In genomic region chr11:86247608-86248007, GRCh38 we compare ENCODE assay signal across 12 cellular contexts. TPM values are rescaled to one million over a fixed set of nuclear protein-coding genes. Genes with fewer than 3 reads are reported as not detected.
DNase-seq lines count a peak whose midpoint lies in the region; ATAC-seq, FAIRE-seq and TF ChIP-seq lines count a peak whose summit lies in the region.
"Had no signal": no experiment of that assay in that cellular context is flagged by ENCODE, and none has a peak within 500 bp of the region (broad histone marks: within the 10 kb centered on the region; RNA-seq: fewer than 3 reads in every experiment).

No MANE protein-coding gene starts in this region.

- intact Hi-C loops in HepG2 (cut with micrococcal nuclease; ENCODE audit: unreplicated experiment) (no loop called here), right lobe of liver (cut with DNase I) (no loop called here), mammary epithelial cell (cut with micrococcal nuclease) (no loop called here)

- no peaks in the 10 kb centered on the region for H3K27me3 Mint-ChIP-seq in type B pancreatic cell

- no TSS peak for BruUV-seq in HepG2 (replicated peaks; lab: Mats Ljungman, UMichigan)
- no TSS peak for BruUV-seq in mammary epithelial cell (replicated peaks; lab: Mats Ljungman, UMichigan)

- H3K4me1 Mint-ChIP-seq in type B pancreatic cell (ENCODE audit: unreplicated experiment): peaks cover 44% of the 10 kb centered on the region

- H3K9ac ChIP-seq in HepG2 (ENCODE audit: insufficient read depth, low read depth, low read length) (0 out of 2 replicates have a peak overlapping the region, but pooled peaks have one; percentile 6), mammary epithelial cell (ENCODE audit: insufficient read depth, low read length) (no peak overlapping the region)

- H3K27ac Mint-ChIP-seq in type B pancreatic cell: no peak overlapping the region

- in situ Hi-C loops in HepG2 (cut with HindIII; ENCODE audit: extremely low pct_ligation_motif_present, low pct_unique_long_range_greater_than_20kb): no loop called here
- in situ Hi-C loops in mammary epithelial cell (cut with MboI; ENCODE audit: low sequenced_read_pairs in 2 of 2): no loop called here

- H4K20me1 ChIP-seq in HepG2 (ENCODE audit: insufficient read depth, low read length) (0 out of 2 replicates have a peak, but pooled peaks cover 5% of the 10 kb centered on the region), mammary epithelial cell (ENCODE audit: insufficient read depth, low read length) (no peaks in the 10 kb centered on the region)

- H3K9me3 ChIP-seq in HepG2 (ENCODE audit: low read length) (no peaks in the 10 kb centered on the region), right lobe of liver (no peaks in the 10 kb centered on the region), mammary epithelial cell (replicated peaks; ENCODE audit: insufficient read depth, low read length) (no peaks in the 10 kb centered on the region)
- H3K9me3 ChIP-seq: gastroesophageal sphincter, right atrium auricular region, vagina had no signal

- TF ChIP-seq CTCF in HepG2 (CRISPR knock-in tag; IDR thresholded peaks at IDR 0.05) (no peak), right lobe of liver (IDR thresholded peaks at IDR 0.05) (no peak), mammary epithelial cell (conservative IDR thresholded peaks at IDR 0.05 in 1 of 2, IDR thresholded peaks at IDR 0.05 in 1 of 2; ENCODE audit: extremely low read depth in 1 of 2, insufficient read depth in 1 of 2, low read depth in 1 of 2, low read length in 2 of 2) (no peak), type B pancreatic cell (conservative IDR thresholded peaks at IDR 0.05) (no peak)

- H3K4me3 ChIP-seq in HepG2 (replicated peaks in 1 of 3; ENCODE audit: insufficient read depth in 1 of 3, low read depth in 2 of 3, low read length in 3 of 3): peak overlapping the region in 2 of 3 experiments; percentile 35 to 96; a peak in 2 of 6 replicates
- no peak overlapping the region for H3K4me3 ChIP-seq in right lobe of liver
- peak overlapping the region in 1 of 3 experiments; percentile 95 for H3K4me3 ChIP-seq in mammary epithelial cell (replicated peaks in 1 of 3; ENCODE audit: insufficient read depth in 1 of 3, low read depth in 2 of 3, low read length in 3 of 3)
- H3K4me3 ChIP-seq: gastroesophageal sphincter, right atrium auricular region had no signal

- TF ChIP-seq RAD21 in HepG2 (CRISPR knock-in tag; IDR thresholded peaks at IDR 0.05): no peak

- TF ChIP-seq POLR2A in HepG2 (IDR thresholded peaks at IDR 0.05; ENCODE audit: insufficient read depth in 1 of 2, low read depth in 2 of 2, low read length in 2 of 2): no peak
- no peak for TF ChIP-seq POLR2A in right lobe of liver (IDR thresholded peaks at IDR 0.05)

- WGBS in HepG2 (ENCODE audit: low lambda C conversion rate): 89% methylated on average over 1 of the region's 1 CpG
- 90% methylated on average over 1 of the region's 1 CpG for WGBS in right lobe of liver (ENCODE audit: insufficient coverage, low coverage, low lambda C conversion rate, missing lambda C conversion rate)
- WGBS in mammary epithelial cell (ENCODE audit: low coverage, missing lambda C conversion rate): 62% methylated on average over 1 of the region's 1 CpG

- DNase-seq in HepG2 (ENCODE audit: low spot score): no peak
- DNase-seq in right lobe of liver: no peak
- peak; percentile 75 for DNase-seq in NCI-H69 (lab: John Stamatoyannopoulos, UW)
- DNase-seq in mammary epithelial cell: peak; percentile 41
- no peak for DNase-seq in type B pancreatic cell (ENCODE audit: extremely low spot score, unreplicated experiment)
- DNase-seq in DMS79 (lab: John Stamatoyannopoulos, UW): no peak
- DNase-seq: NCI-H446 treated with DMSO at 0.1 percent for 48 hours had no signal

- H3K4me1 ChIP-seq in HepG2 (ENCODE audit: insufficient read depth, low read length) (peaks cover 48% of the 10 kb centered on the region), right lobe of liver (peaks cover 0 to 14% (median 4%) of the 10 kb centered on the region in 4 donors), mammary epithelial cell (ENCODE audit: insufficient read depth, low read length) (peaks cover 21% of the 10 kb centered on the region)

- H2AFZ ChIP-seq in HepG2 (ENCODE audit: low read length) (no peak overlapping the region), mammary epithelial cell (ENCODE audit: low read depth, low read length) (no peak overlapping the region)

- H3K4me3 Mint-ChIP-seq in type B pancreatic cell: peak overlapping the region; percentile 65

- CTCF ChIA-PET in HepG2 (lab: Yijun Ruan, JAX; ENCODE audit: low intra/inter-chr PET ratio, low total read pairs) (no interaction called here), mammary epithelial cell (lab: Charles Lee; ENCODE audit: low non-redundant PET) (no interaction called here)

- peak overlapping the region; percentile 77 for H3K4me2 ChIP-seq in HepG2 (ENCODE audit: low read depth, low read length)
- H3K4me2 ChIP-seq in mammary epithelial cell (ENCODE audit: insufficient read depth, low read depth, low read length): peak overlapping the region; percentile 82

- H3K27me3 ChIP-seq in HepG2 (ENCODE audit: control insufficient read depth in 1 of 2, insufficient read depth in 2 of 2, low read length in 2 of 2): no peaks in the 10 kb centered on the region; a peak in 2 of 5 replicates
- H3K27me3 ChIP-seq in right lobe of liver: no peaks in the 10 kb centered on the region
- no peaks in the 10 kb centered on the region for H3K27me3 ChIP-seq in mammary epithelial cell (ENCODE audit: insufficient read depth, low read length)
- H3K27me3 ChIP-seq: gastroesophageal sphincter, right atrium auricular region, vagina had no signal

- no peak for TF ChIP-seq EP300 in HepG2 (IDR thresholded peaks at IDR 0.05; ENCODE audit: low read depth in 2 of 2, low read length in 2 of 2)
- TF ChIP-seq EP300 in HepG2 (CRISPR knock-in tag; IDR thresholded peaks at IDR 0.05; ENCODE audit: borderline replicate concordance): no peak

- no peak overlapping the region for H3K27ac ChIP-seq in HepG2 (ENCODE audit: extremely low read length, insufficient read depth, low read length)
- H3K27ac ChIP-seq in right lobe of liver: no peak overlapping the region
- H3K27ac ChIP-seq in mammary epithelial cell (ENCODE audit: insufficient read depth, low read depth, low read length): no peak overlapping the region
- H3K27ac ChIP-seq: gastroesophageal sphincter, right atrium auricular region, vagina had no signal

- ATAC-seq in HepG2: no peak
- ATAC-seq in right lobe of liver: no peak
- ATAC-seq in HG03439 (IDR thresholded peaks at IDR 0.05; ENCODE audit: unreplicated experiment): no peak
- no peak for ATAC-seq in HG03175 (IDR thresholded peaks at IDR 0.05; ENCODE audit: unreplicated experiment)
- ATAC-seq: gastroesophageal sphincter had no signal

- FAIRE-seq in HepG2 (lab: Jason Lieb, UNC): no peak

- H3K79me2 ChIP-seq in HepG2 (ENCODE audit: insufficient read depth, low read length) (peaks cover 73% of the 10 kb centered on the region), mammary epithelial cell (ENCODE audit: insufficient read depth, low read length) (peaks cover 73% of the 10 kb centered on the region)

- H3K9me3 Mint-ChIP-seq in type B pancreatic cell: no peaks in the 10 kb centered on the region

- H3K36me3 Mint-ChIP-seq in type B pancreatic cell: peaks cover 4% of the 10 kb centered on the region

- dilution Hi-C loops in mammary epithelial cell (cut with HindIII; ENCODE audit: low sequenced_read_pairs): no loop called here

- POLR2A ChIA-PET in HepG2 (lab: Yijun Ruan, JAX): no interaction called here

- H3K36me3 ChIP-seq in HepG2 (replicated peaks in 1 of 2; ENCODE audit: control insufficient read depth in 1 of 2, insufficient read depth in 2 of 2, low read length in 2 of 2) (peaks cover 0 to 6% of the 10 kb centered on the region in 2 experiments; a peak in 2 of 5 replicates), right lobe of liver (no peaks in the 10 kb centered on the region), mammary epithelial cell (ENCODE audit: insufficient read depth, low read length) (peaks cover 1% of the 10 kb centered on the region)
- H3K36me3 ChIP-seq: right atrium auricular region had no signal

RNA-seq across cellular contexts. Expression of gene EED, which starts 3.1 kb away (rescaled TPM):
- total RNA-seq in HepG2 (2016; rRNA removed; fragmentation: Illumina TruSeq; extraction: Trizol) (28.4 and 39.7 TPM in 2 replicates), right lobe of liver (10 to 100 TPM in 1 of 6 experiments, 1 to 10 TPM in 5; 6.7 to 10.4 (median 8.9) TPM), mammary epithelial cell (10 to 100 TPM; 15.8 to 25.5 TPM), type B pancreatic cell (ENCODE audit: low replicate concordance) (35.3 and 44.7 TPM in 2 replicates)
- 9.2 and 9.8 TPM in 2 replicates for total RNA-seq in HepG2 (2016; cell fraction: cytosol; rRNA removed; fragmentation: Illumina TruSeq; extraction: Trizol; ENCODE audit: low read depth)
- 30.2 and 38.4 TPM in 2 replicates for total RNA-seq in HepG2 (2016; cell fraction: insoluble cytoplasmic fraction; rRNA removed; fragmentation: Illumina TruSeq; extraction: Trizol)
- total RNA-seq in HepG2 (2016; cell fraction: membrane; rRNA removed; fragmentation: Illumina TruSeq; extraction: Trizol): 9.8 and 12.4 TPM in 2 replicates
- total RNA-seq in HepG2 (2016; cell fraction: nucleus; rRNA removed; fragmentation: Illumina TruSeq; extraction: Trizol): 43.4 and 44.1 TPM in 2 replicates
- polyA plus RNA-seq in HepG2 (2011; rRNA removed) (8.9 and 11.0 TPM in 2 replicates), mammary epithelial cell (14.0 TPM)
- 3.7 and 4.4 TPM in 2 replicates for polyA plus RNA-seq in HepG2 (2011; cell fraction: cytosol; rRNA removed)
- polyA plus RNA-seq in HepG2 (2011; cell fraction: nucleus; rRNA removed): 10.7 and 10.8 TPM in 2 replicates
- 11.9 and 16.4 TPM in 2 replicates for polyA plus RNA-seq in HepG2 (2012)
- polyA plus RNA-seq in HepG2 (2016; cell fraction: cytosol; fragmentation: Illumina TruSeq; extraction: Trizol; ENCODE audit: low read depth): 2.1 and 2.5 TPM in 2 replicates
- polyA plus RNA-seq in HepG2 (2016; cell fraction: insoluble cytoplasmic fraction; fragmentation: Illumina TruSeq; extraction: Trizol; ENCODE audit: low read depth): 28.4 and 29.1 TPM in 2 replicates
- 3.5 and 4.2 TPM in 2 replicates for polyA plus RNA-seq in HepG2 (2016; cell fraction: membrane; fragmentation: Illumina TruSeq; extraction: Trizol; ENCODE audit: low read depth)
- polyA plus RNA-seq in HepG2 (2016; cell fraction: nucleus; fragmentation: Illumina TruSeq; extraction: Trizol; ENCODE audit: insufficient read depth, low read depth): 38.4 and 40.2 TPM in 2 replicates
- 4.5 and 20.2 TPM in 2 replicates for polyA minus RNA-seq in HepG2 (2011; rRNA and poly(A)+ RNA removed; ENCODE audit: low replicate concordance)
- polyA minus RNA-seq in HepG2 (2011; cell fraction: cytosol; rRNA and poly(A)+ RNA removed): 4.9 and 5.7 TPM in 2 replicates
- 48.0 and 61.4 TPM in 2 replicates for polyA minus RNA-seq in HepG2 (2011; cell fraction: nucleus; rRNA and poly(A)+ RNA removed)
- 10.0 TPM for polyA minus RNA-seq in mammary epithelial cell

RNA-seq across cellular contexts. Expression of gene HIKESHI, which starts 54.4 kb away (rescaled TPM):
- total RNA-seq in HepG2 (2016; rRNA removed; fragmentation: Illumina TruSeq; extraction: Trizol) (67.8 and 75.2 TPM in 2 replicates), right lobe of liver (10 to 100 TPM; 10.1 to 17.0 (median 14.2) TPM), mammary epithelial cell (10 to 100 TPM; 42.5 to 48.3 TPM), type B pancreatic cell (ENCODE audit: low replicate concordance) (29.9 and 40.4 TPM in 2 replicates)
- total RNA-seq in HepG2 (2016; cell fraction: cytosol; rRNA removed; fragmentation: Illumina TruSeq; extraction: Trizol; ENCODE audit: low read depth): 83.1 and 102 TPM in 2 replicates
- total RNA-seq in HepG2 (2016; cell fraction: insoluble cytoplasmic fraction; rRNA removed; fragmentation: Illumina TruSeq; extraction: Trizol): 71.7 and 75.9 TPM in 2 replicates
- total RNA-seq in HepG2 (2016; cell fraction: membrane; rRNA removed; fragmentation: Illumina TruSeq; extraction: Trizol): 106 TPM in 2 replicates
- 29.7 and 37.3 TPM in 2 replicates for total RNA-seq in HepG2 (2016; cell fraction: nucleus; rRNA removed; fragmentation: Illumina TruSeq; extraction: Trizol)
- polyA plus RNA-seq in HepG2 (2011; rRNA removed) (66.6 and 74.8 TPM in 2 replicates), mammary epithelial cell (40.4 TPM)
- polyA plus RNA-seq in HepG2 (2011; cell fraction: cytosol; rRNA removed): 27.3 and 35.6 TPM in 2 replicates
- 47.3 and 48.8 TPM in 2 replicates for polyA plus RNA-seq in HepG2 (2011; cell fraction: nucleus; rRNA removed)
- polyA plus RNA-seq in HepG2 (2012): 30.1 and 37.1 TPM in 2 replicates
- 86.5 and 101 TPM in 2 replicates for polyA plus RNA-seq in HepG2 (2016; cell fraction: cytosol; fragmentation: Illumina TruSeq; extraction: Trizol; ENCODE audit: low read depth)
- polyA plus RNA-seq in HepG2 (2016; cell fraction: insoluble cytoplasmic fraction; fragmentation: Illumina TruSeq; extraction: Trizol; ENCODE audit: low read depth): 54.2 and 61.6 TPM in 2 replicates
- polyA plus RNA-seq in HepG2 (2016; cell fraction: membrane; fragmentation: Illumina TruSeq; extraction: Trizol; ENCODE audit: low read depth): 78.5 and 91.4 TPM in 2 replicates
- 57.9 and 58.2 TPM in 2 replicates for polyA plus RNA-seq in HepG2 (2016; cell fraction: nucleus; fragmentation: Illumina TruSeq; extraction: Trizol; ENCODE audit: insufficient read depth, low read depth)
- 26.6 and 64.0 TPM in 2 replicates for polyA minus RNA-seq in HepG2 (2011; rRNA and poly(A)+ RNA removed; ENCODE audit: low replicate concordance)
- 10.0 and 12.8 TPM in 2 replicates for polyA minus RNA-seq in HepG2 (2011; cell fraction: cytosol; rRNA and poly(A)+ RNA removed)
- polyA minus RNA-seq in HepG2 (2011; cell fraction: nucleus; rRNA and poly(A)+ RNA removed): 19.8 and 24.1 TPM in 2 replicates
- 107 TPM for polyA minus RNA-seq in mammary epithelial cell

Comparison
In these comparisons a context has a peak if more than half of its experiments do, and no peak if none do; other contexts are left out.
1. H3K4me3 ChIP-seq: peak in HepG2 (2 of 3); none in right lobe of liver (0 of 3).
2. DNase-seq: peak in NCI-H69 (single experiment) and mammary epithelial cell (single experiment); none in HepG2 (single experiment), right lobe of liver (0 of 3), type B pancreatic cell (single experiment) and DMS79 (single experiment).